13 cellular contexts compared by ENCODE assay signal in genomic region chr3:50275996-50276761, GRCh38. TPM values are rescaled to one million over a fixed set of nuclear protein-coding genes. Genes with fewer than 3 reads are reported as not detected.
DNase-seq lines count a peak whose midpoint lies in the region; ATAC-seq and TF ChIP-seq lines count a peak whose summit lies in the region.
"Had no signal": no experiment of that assay in that cellular context is flagged by ENCODE, and none has a peak within 500 bp of the region (broad histone marks: within the 10 kb centered on the region; RNA-seq: fewer than 3 reads in every experiment).

No MANE protein-coding gene starts in this region.

- no peaks in the 10 kb centered on the region for H3K36me3 ChIP-seq in CD4-positive, CD25-positive, alpha-beta regulatory T cell (ENCODE audit: control insufficient read depth, insufficient read depth, low read length)
- no peaks in the 10 kb centered on the region for H3K36me3 ChIP-seq in PC-3 (ENCODE audit: low read depth, low read length)

- no peaks in the 10 kb centered on the region for H3K36me3 Mint-ChIP-seq in CD4-positive, CD25-positive, alpha-beta regulatory T cell
- H3K36me3 Mint-ChIP-seq in H9 (ENCODE audit: insufficient read depth in 1 of 3, low read depth in 3 of 3) (no peaks in the 10 kb centered on the region; a peak in 1 of 7 replicates), naive B cell (no peaks in the 10 kb centered on the region)

- no CpG with 5 or more reads among the region's 79 CpGs for WGBS in H9 (ENCODE audit: extremely low coverage, insufficient read length, low lambda C conversion rate)

- H3K27me3 Mint-ChIP-seq in CD4-positive, CD25-positive, alpha-beta regulatory T cell: peaks cover 55% of the 10 kb centered on the region
- H3K27me3 Mint-ChIP-seq in H9 (ENCODE audit: low read depth) (peaks cover 57% of the 10 kb centered on the region), naive B cell (peaks cover 35 to 55% (median 41%) of the 10 kb centered on the region in 3 donors)

- H3K23me2 ChIP-seq in H9 (ENCODE audit: insufficient read length, low read depth, low read length, poor library complexity, severe bottlenecking): peaks cover 10% of the 10 kb centered on the region

- H2AK5ac ChIP-seq in H9 (ENCODE audit: insufficient read length, low read length): no peak overlapping the region

- no peak overlapping the region for H3K14ac ChIP-seq in H9 (ENCODE audit: insufficient read depth, low read length)

- POLR2A ChIA-PET in PC-3 (lab: Charles Lee; ENCODE audit: unreplicated experiment): interaction anchor here (0.6 kb wide), 1 partner anchor 97 kb away, joined by 10 read pairs; no protein-coding TSS in a partner anchor

- H2BK5ac ChIP-seq in H9 (ENCODE audit: insufficient read length, low read length): no peak overlapping the region

- no peak overlapping the region for H3K27ac ChIP-seq in CD4-positive, CD25-positive, alpha-beta regulatory T cell (ENCODE audit: insufficient read depth, low read length, poor library complexity, severe bottlenecking)
- H3K27ac ChIP-seq in H9 (ENCODE audit: insufficient read length, low read depth, low read length): no peak overlapping the region
- no peak overlapping the region for H3K27ac ChIP-seq in PC-3 (ENCODE audit: low read length)
- H3K27ac ChIP-seq: epithelial cell of prostate had no signal

- H4K20me1 ChIP-seq in H9 (ENCODE audit: control insufficient read depth, insufficient read depth, insufficient read length) (no peaks in the 10 kb centered on the region), PC-3 (ENCODE audit: low read length) (no peaks in the 10 kb centered on the region)

- no peak overlapping the region for H2BK120ac ChIP-seq in H9 (ENCODE audit: low read depth, low read length, poor library complexity, severe bottlenecking)

- no peaks in the 10 kb centered on the region for H3F3A ChIP-seq in PC-3 (ENCODE audit: low read length, unreplicated experiment)

- no peak overlapping the region for H3K4me3 ChIP-seq in CD4-positive, CD25-positive, alpha-beta regulatory T cell (ENCODE audit: low read depth, low read length)
- H3K4me3 ChIP-seq in PC-3 (ENCODE audit: low read length): no peak overlapping the region

- no peak overlapping the region for H4K8ac ChIP-seq in H9 (replicated peaks; ENCODE audit: insufficient read length, low read depth, low read length)

- no TSS peak for BruUV-seq in PC-3 (replicated peaks; lab: Mats Ljungman, UMichigan)

- TF ChIP-seq CTCF in H9 (conservative IDR thresholded peaks at IDR 0.05): no peak
- no peak for TF ChIP-seq CTCF in PC-3 (conservative IDR thresholded peaks at IDR 0.05; ENCODE audit: low read depth, low read length)

- no peaks in the 10 kb centered on the region for H3K79me1 ChIP-seq in H9 (ENCODE audit: insufficient read depth, low read depth, low read length, poor library complexity, severe bottlenecking)

- no peaks in the 10 kb centered on the region for H3K9me3 ChIP-seq in CD4-positive, CD25-positive, alpha-beta regulatory T cell (ENCODE audit: control insufficient read depth in 2 of 2, low read length in 2 of 2)
- no peaks in the 10 kb centered on the region for H3K9me3 ChIP-seq in H9 (ENCODE audit: control insufficient read depth, low read depth, low read length)
- H3K9me3 ChIP-seq in PC-3 (ENCODE audit: low read length): no peaks in the 10 kb centered on the region

- H4K91ac ChIP-seq in H9 (ENCODE audit: insufficient read length, low read depth, low read length): no peak overlapping the region

- CTCF ChIA-PET in PC-3 (lab: Charles Lee): no interaction called here

- H3K56ac ChIP-seq in H9 (ENCODE audit: insufficient read length, low read depth, low read length): no peak overlapping the region

- H3K4ac ChIP-seq in H9 (ENCODE audit: low read depth, low read length): no peak overlapping the region

- no peaks in the 10 kb centered on the region for H3K9me2 ChIP-seq in PC-3 (replicated peaks; ENCODE audit: low read length)

- ATAC-seq in CD4-positive, CD25-positive, alpha-beta regulatory T cell (ENCODE audit: low read depth in 2 of 2): no peak
- ATAC-seq in naive B cell (ENCODE audit: low read depth in 2 of 2) (peak in 1 of 2 donors; percentile 10), PC-3 (no peak), left ventricle myocardium superior (no peak)

- H3K4me1 ChIP-seq in CD4-positive, CD25-positive, alpha-beta regulatory T cell (ENCODE audit: control insufficient read depth, insufficient read depth, low read length, poor library complexity, severe bottlenecking): peaks cover 29% of the 10 kb centered on the region
- H3K4me1 ChIP-seq in H9 (ENCODE audit: insufficient read depth, low read length) (no peaks in the 10 kb centered on the region), PC-3 (ENCODE audit: insufficient read depth, low read length) (peaks cover 8% of the 10 kb centered on the region; the same call in 1 of the 2 replicates)

- H3K27me3 ChIP-seq in CD4-positive, CD25-positive, alpha-beta regulatory T cell (ENCODE audit: control insufficient read depth, insufficient read depth, low read length): peaks cover 8% of the 10 kb centered on the region
- H3K27me3 ChIP-seq in H9 (ENCODE audit: insufficient read depth, low read length) (peaks cover 16% of the 10 kb centered on the region; the same call in 1 of the 2 replicates), PC-3 (ENCODE audit: low read length) (no peaks in the 10 kb centered on the region)

- peaks cover 0 to 2% (median 0%) of the 10 kb centered on the region in 7 donors for H3K9me3 Mint-ChIP-seq in CD4-positive, CD25-positive, alpha-beta regulatory T cell
- no peaks in the 10 kb centered on the region; a peak in 1 of 5 replicates for H3K9me3 Mint-ChIP-seq in H9
- no peaks in the 10 kb centered on the region for H3K9me3 Mint-ChIP-seq in naive B cell

- H3K4me3 Mint-ChIP-seq in CD4-positive, CD25-positive, alpha-beta regulatory T cell: peak overlapping the region in 3 of 4 donors; percentile 50 to 58 (median 53)
- H3K4me3 Mint-ChIP-seq in H9 (peak overlapping the region; percentile 57 to 78), naive B cell (peak overlapping the region in 6 of 8 donors; percentile 26 to 69 (median 50))

- H3K9ac ChIP-seq in H9 (ENCODE audit: extremely low read depth, insufficient read length, low read length): no peak overlapping the region
- no peak overlapping the region for H3K9ac ChIP-seq in PC-3 (ENCODE audit: low read length)

- H3K4me1 Mint-ChIP-seq in CD4-positive, CD25-positive, alpha-beta regulatory T cell: peaks cover 0 to 28% (median 13%) of the 10 kb centered on the region in 4 donors
- peaks cover 27 to 34% of the 10 kb centered on the region in 2 experiments for H3K4me1 Mint-ChIP-seq in H9
- H3K4me1 Mint-ChIP-seq in naive B cell: peaks cover 19 to 29% (median 25%) of the 10 kb centered on the region in 3 donors

- H2BK12ac ChIP-seq in H9 (ENCODE audit: insufficient read length, low read depth, low read length): no peak overlapping the region

- intact Hi-C loops in PC-3 (cut with micrococcal nuclease) (no loop called here), left ventricle myocardium superior (cut with micrococcal nuclease) (loop anchor here (2.0 kb wide), 1 partner anchor 17 kb away; the partner anchor contains the start of gene IFRD2)

- no peak overlapping the region for H2BK15ac ChIP-seq in H9 (ENCODE audit: low read depth, low read length)

- no peak overlapping the region for H2BK20ac ChIP-seq in H9 (ENCODE audit: low read depth, low read length, poor library complexity, severe bottlenecking)

- H2AFZ ChIP-seq in H9 (ENCODE audit: low read length): no peak overlapping the region
- no peak overlapping the region for H2AFZ ChIP-seq in PC-3 (ENCODE audit: low read length)

- H3K4me2 ChIP-seq in H9 (ENCODE audit: insufficient read depth, insufficient read length, low read length) (no peak overlapping the region), PC-3 (ENCODE audit: low read length) (no peak overlapping the region)

- H3K23ac ChIP-seq in H9 (ENCODE audit: insufficient read length, low read depth, low read length): no peak overlapping the region

- H3T11ph ChIP-seq in H9 (ENCODE audit: low read length): no peak overlapping the region

- DNase-seq in CD4-positive, CD25-positive, alpha-beta regulatory T cell: peak in 1 of 3 donors; percentile 55
- DNase-seq in H9 (peak; percentile 82), naive B cell (no peak), PC-3 (no peak), left ventricle myocardium superior (no peak), NCI-H226 (no peak), NCI-H2081 treated with DMSO at 0.1 percent for 48 hours (lab: John Stamatoyannopoulos, UW) (no peak)
- DNase-seq in activated naive CD4-positive, alpha-beta T cell treated with anti-CD3 and anti-CD28 coated beads, Interleukin-2, amount 50 U/mL, for 16 hours: peak; percentile 44
- DNase-seq: mammary epithelial cell, NCI-H2171 had no signal

- no peak overlapping the region for H4K5ac ChIP-seq in H9 (ENCODE audit: insufficient read length, low read depth, low read length)

- H3K79me2 ChIP-seq in H9 (ENCODE audit: insufficient read depth, low read length) (no peaks in the 10 kb centered on the region), PC-3 (ENCODE audit: low read length) (no peaks in the 10 kb centered on the region)

- no peak overlapping the region for H3K18ac ChIP-seq in H9 (ENCODE audit: insufficient read length, low read depth, low read length)

- no peak overlapping the region for H3K27ac Mint-ChIP-seq in CD4-positive, CD25-positive, alpha-beta regulatory T cell
- peak overlapping the region in 1 of 3 experiments; percentile 34; a peak in 1 of 7 replicates for H3K27ac Mint-ChIP-seq in H9
- H3K27ac Mint-ChIP-seq in naive B cell: peak overlapping the region in 1 of 6 donors; percentile 59
- H3K27ac Mint-ChIP-seq: progenitor cell of endocrine pancreas had no signal

RNA-seq across cellular contexts. Expression of gene LSMEM2, which starts 2.7 kb away (rescaled TPM):
- not detected for total RNA-seq in CD4-positive, CD25-positive, alpha-beta regulatory T cell
- under 1 TPM in 1 of 4 donors, not detected in 3; 0.22 TPM for polyA plus RNA-seq in CD4-positive, CD25-positive, alpha-beta regulatory T cell
- total RNA-seq in H9 (2021): 0.24 and 0.50 TPM in 2 replicates
- under 1 TPM in 1 of 6 donors, not detected in 5; 0.19 TPM for polyA plus RNA-seq in naive B cell (ENCODE audit: low read depth in 6 of 6)
- not detected in 2 replicates for total RNA-seq in PC-3 (2014; rRNA removed)
- 31.6 TPM for total RNA-seq in left ventricle myocardium superior
- total RNA-seq: progenitor cell of endocrine pancreas; T-helper 2 cell treated with Interferon-gamma antibody and Interleukin-4, amounts not matched to agents 100 ng/mL and 5 ng/mL, for 36 hours had no signal

RNA-seq across cellular contexts. Expression of gene SEMA3B, which starts 7.2 kb away (rescaled TPM):
- total RNA-seq in CD4-positive, CD25-positive, alpha-beta regulatory T cell: 1.7 TPM
- not detected for polyA plus RNA-seq in CD4-positive, CD25-positive, alpha-beta regulatory T cell
- 4.4 and 6.4 TPM in 2 replicates for total RNA-seq in H9 (2021)
- under 1 TPM in 1 of 6 donors, not detected in 5; 0.13 TPM for polyA plus RNA-seq in naive B cell (ENCODE audit: low read depth in 6 of 6)
- 40.1 and 63.9 TPM in 2 replicates for total RNA-seq in PC-3 (2014; rRNA removed)
- total RNA-seq in left ventricle myocardium superior: 20.6 TPM

RNA-seq across cellular contexts. Expression of gene IFRD2, which starts 16.1 kb away (rescaled TPM):
- 39.9 TPM for total RNA-seq in CD4-positive, CD25-positive, alpha-beta regulatory T cell
- polyA plus RNA-seq in CD4-positive, CD25-positive, alpha-beta regulatory T cell: 10 to 100 TPM; 40.6 to 51.9 (median 43.4) TPM
- total RNA-seq in H9 (2021) (107 and 109 TPM in 2 replicates), PC-3 (2014; rRNA removed) (223 and 300 TPM in 2 replicates), left ventricle myocardium superior (79.3 TPM)
- 10 to 100 TPM; 42.7 to 68.3 (median 55.7) TPM for polyA plus RNA-seq in naive B cell (ENCODE audit: low read depth in 6 of 6)

RNA-seq across cellular contexts. Expression of gene HYAL3, which starts 23.0 kb away (rescaled TPM):
- 2.4 TPM for total RNA-seq in CD4-positive, CD25-positive, alpha-beta regulatory T cell
- 1 to 10 TPM; 1.8 to 8.3 (median 5.6) TPM for polyA plus RNA-seq in CD4-positive, CD25-positive, alpha-beta regulatory T cell
- 2.3 and 3.1 TPM in 2 replicates for total RNA-seq in H9 (2021)
- 1 to 10 TPM in 4 of 6 donors, under 1 TPM in 1, not detected in 1; 0.93 to 2.8 (median 1.6) TPM for polyA plus RNA-seq in naive B cell (ENCODE audit: low read depth in 6 of 6)
- total RNA-seq in PC-3 (2014; rRNA removed): 13.2 and 20.8 TPM in 2 replicates
- total RNA-seq in left ventricle myocardium superior: 0.92 TPM

RNA-seq across cellular contexts. Expression of gene NAA80, which starts 23.0 kb away (rescaled TPM):
- total RNA-seq in CD4-positive, CD25-positive, alpha-beta regulatory T cell: 31.9 TPM
- polyA plus RNA-seq in CD4-positive, CD25-positive, alpha-beta regulatory T cell: 10 to 100 TPM; 13.6 to 23.5 (median 14.6) TPM
- 4.9 and 6.0 TPM in 2 replicates for total RNA-seq in H9 (2021)
- polyA plus RNA-seq in naive B cell (ENCODE audit: low read depth in 6 of 6): 10 to 100 TPM in 5 of 6 donors, 1 to 10 TPM in 1; 9.0 to 15.5 (median 11.6) TPM
- 8.7 and 16.6 TPM in 2 replicates for total RNA-seq in PC-3 (2014; rRNA removed)
- total RNA-seq in left ventricle myocardium superior: 6.7 TPM

Comparison
In these comparisons a context has a peak if more than half of its experiments do, and no peak if none do; other contexts are left out.
1. DNase-seq: peak in H9 (single experiment) and activated naive CD4-positive, alpha-beta T cell treated with anti-CD3 and anti-CD28 coated beads, Interleukin-2, amount 50 U/mL, for 16 hours (single experiment); none in naive B cell (single experiment), PC-3 (single experiment), left ventricle myocardium superior (single experiment), NCI-H226 (single experiment) and NCI-H2081 treated with DMSO at 0.1 percent for 48 hours (single experiment).
2. RNA of gene LSMEM2, which starts 2.7 kb away (total RNA-seq): 31.6 TPM in left ventricle myocardium superior (single experiment); 0.24 to 0.50 TPM in H9, not detected in CD4-positive, CD25-positive, alpha-beta regulatory T cell (single experiment) and not detected in PC-3; every median in the first group is over 10 times any median in the second.
3. Peak in every context shown above with its lines, with median percentiles within 50 percentile points of each other: H3K4me3 Mint-ChIP-seq.